10 cellular contexts compared by ENCODE assay signal in the genomic region with DNA sequence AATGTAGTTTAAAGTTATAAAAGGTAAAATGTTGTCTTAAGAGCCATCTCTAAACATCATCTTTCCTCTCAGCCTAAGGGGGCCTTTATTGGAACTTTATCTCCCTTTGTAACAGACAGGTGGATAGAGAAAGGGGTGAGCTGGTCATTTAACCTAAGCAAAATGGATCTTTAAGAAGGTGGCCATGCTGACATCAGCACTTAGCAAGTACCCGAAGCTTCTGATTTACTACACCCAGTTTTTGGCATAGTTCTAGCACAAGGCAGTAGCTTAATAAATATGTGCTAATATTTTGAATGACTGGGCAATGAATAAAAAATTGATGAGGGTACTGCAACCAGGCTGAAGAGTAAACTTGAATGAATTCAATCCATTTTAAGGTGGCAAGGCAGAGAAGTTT.
"Had no signal": no experiment of that assay in that cellular context is flagged by ENCODE, and none has a peak within 500 bp of the region (broad histone marks: within the 10 kb centered on the region; RNA-seq: fewer than 3 reads in every experiment).

No MANE protein-coding gene starts in this region.

- H3K4me2 ChIP-seq: GM23338 had no signal

- H3K36me3 ChIP-seq: HAP-1 had no signal

- DNase-seq: GM23248, GOT3, H7, H9, HCEC 1CT, HFFc6 had no signal

- FAIRE-seq: H54 had no signal

- H3K9me3 ChIP-seq: HAP-1 had no signal

- H3K27ac ChIP-seq: GM23248 had no signal

- ATAC-seq: GM23338, HCT116 had no signal

- H2AFZ ChIP-seq: GM23248, GM23338 had no signal

- H3K4me1 ChIP-seq: HAP-1 had no signal

- H3K9ac ChIP-seq: GM23248 had no signal

- H3K4me3 ChIP-seq: GM23248, GM23338, HAP-1 had no signal
